In genomic region chr5:133992429-133993151, GRCh38 we compare ENCODE assay signal across 11 cellular contexts. TPM values are rescaled to one million over a fixed set of nuclear protein-coding genes. Genes with fewer than 3 reads are reported as not detected.
DNase-seq lines count a peak whose midpoint lies in the region; ATAC-seq and TF ChIP-seq lines count a peak whose summit lies in the region.
"Had no signal": no experiment of that assay in that cellular context is flagged by ENCODE, and none has a peak within 500 bp of the region (broad histone marks: within the 10 kb centered on the region; RNA-seq: fewer than 3 reads in every experiment).

No MANE protein-coding gene starts in this region.

- peaks cover 9% of the 10 kb centered on the region for H3K36me3 Mint-ChIP-seq in neural crest cell (ENCODE audit: low read depth)

- peak overlapping the region; percentile 95 for H3K4me2 ChIP-seq in BLaER1
- H3K4me2 ChIP-seq in GM23248 (ENCODE audit: unreplicated experiment): peak overlapping the region; percentile 50

- intact Hi-C loops in dorsolateral prefrontal cortex (cut with DNase I): no loop called here

- peaks cover 100% of the 10 kb centered on the region for H3K79me2 ChIP-seq in GM23248 (ENCODE audit: insufficient read depth)

- no peaks in the 10 kb centered on the region for H3K27me3 ChIP-seq in BLaER1
- H3K27me3 ChIP-seq in GM23248 (replicated peaks; ENCODE audit: insufficient read depth): no peaks in the 10 kb centered on the region
- no peaks in the 10 kb centered on the region for H3K27me3 ChIP-seq in dorsolateral prefrontal cortex

- H3K4me3 ChIP-seq in BLaER1 (peak overlapping the region; percentile 67), GM23248 (no peak overlapping the region), dorsolateral prefrontal cortex (peak overlapping the region in 1 of 59 donors; percentile 4)

- H3K36me3 ChIP-seq in BLaER1: peaks cover 45% of the 10 kb centered on the region
- peaks cover 39% of the 10 kb centered on the region for H3K36me3 ChIP-seq in GM23248 (ENCODE audit: low read depth)

- TF ChIP-seq CTCF in dorsolateral prefrontal cortex (IDR thresholded peaks at IDR 0.05 in 54 of 56, conservative IDR thresholded peaks at IDR 0.05 in 2 of 56; ENCODE audit: low read depth in 1 of 56, partially characterized antibody in 56 of 56) (no peak), neural crest cell (conservative IDR thresholded peaks at IDR 0.05) (no peak)

- H3K4me1 Mint-ChIP-seq in neural crest cell: peaks cover 44% of the 10 kb centered on the region

- no peak for DNase-seq in GM23248
- peak in 8 of 10 donors; percentile 44 to 70 (median 56) for DNase-seq in dorsolateral prefrontal cortex
- DNase-seq in neural crest cell (ENCODE audit: low read depth, low spot score): no peak
- DNase-seq in HK-2 (ENCODE audit: unreplicated experiment): no peak
- no peak for DNase-seq in NCI-H748 (lab: John Stamatoyannopoulos, UW; ENCODE audit: unreplicated experiment)
- DNase-seq: activated CD4-positive, alpha-beta memory T cell treated with anti-CD3 and anti-CD28 coated beads for 36 hours; NCI-H774 had no signal

- H3K9me3 Mint-ChIP-seq in neural crest cell: no peaks in the 10 kb centered on the region
- H3K9me3 Mint-ChIP-seq: activated CD4-positive, alpha-beta memory T cell treated with anti-CD3 and anti-CD28 coated beads for 36 hours; activated naive CD4-positive, alpha-beta T cell treated with anti-CD3 and anti-CD28 coated beads, Interleukin-2, amount 50 U/mL, for 24 hours had no signal

- no peaks in the 10 kb centered on the region for H3K27me3 Mint-ChIP-seq in neural crest cell (ENCODE audit: low read depth)
- H3K27me3 Mint-ChIP-seq: activated CD4-positive, alpha-beta memory T cell treated with anti-CD3 and anti-CD28 coated beads for 36 hours; activated naive CD4-positive, alpha-beta T cell treated with anti-CD3 and anti-CD28 coated beads, Interleukin-2, amount 50 U/mL, for 24 hours had no signal

- H4K20me1 ChIP-seq in BLaER1 (peaks cover 55% of the 10 kb centered on the region), GM23248 (ENCODE audit: insufficient read depth) (peaks cover 39% of the 10 kb centered on the region)

- H3K4me3 Mint-ChIP-seq in neural crest cell: no peak overlapping the region
- H3K4me3 Mint-ChIP-seq: activated CD4-positive, alpha-beta memory T cell treated with anti-CD3 and anti-CD28 coated beads for 36 hours; activated naive CD4-positive, alpha-beta T cell treated with anti-CD3 and anti-CD28 coated beads, Interleukin-2, amount 50 U/mL, for 24 hours had no signal

- H3K9ac ChIP-seq in BLaER1: peak overlapping the region; percentile 85
- no peak overlapping the region for H3K9ac ChIP-seq in GM23248

- H3K27ac ChIP-seq in BLaER1 (peak overlapping the region; percentile 89), GM23248 (peak overlapping the region; percentile 36; the same call in 1 of the 2 replicates), dorsolateral prefrontal cortex (peak overlapping the region in 47 of 59 donors; percentile 2 to 80 (median 47))

- peak overlapping the region; percentile 62 for H3K27ac Mint-ChIP-seq in neural crest cell (ENCODE audit: unreplicated experiment)
- H3K27ac Mint-ChIP-seq: activated CD4-positive, alpha-beta memory T cell treated with anti-CD3 and anti-CD28 coated beads for 36 hours; activated naive CD4-positive, alpha-beta T cell treated with anti-CD3 and anti-CD28 coated beads, Interleukin-2, amount 50 U/mL, for 24 hours had no signal

- no peak overlapping the region for H2AFZ ChIP-seq in GM23248

- ATAC-seq in GM21381 (IDR thresholded peaks at IDR 0.05; ENCODE audit: unreplicated experiment): no peak
- ATAC-seq in GM19397 (IDR thresholded peaks at IDR 0.05; ENCODE audit: unreplicated experiment): no peak

- in situ Hi-C loops in GM23248 (cut with MboI): no loop called here

- H3F3A ChIP-seq in GM23248 (ENCODE audit: insufficient read depth): peaks cover 23% of the 10 kb centered on the region; the same call in 1 of the 2 replicates

- WGBS in GM23248 (ENCODE audit: low coverage in 1 of 2, low lambda C conversion rate in 2 of 2, missing lambda C conversion rate in 2 of 2), 2 experiments: 87 to 92% methylated on average over 8 of the region's 8 CpGs

- no peaks in the 10 kb centered on the region for H3K9me2 ChIP-seq in GM23248 (ENCODE audit: insufficient read depth)

- peaks cover 91% of the 10 kb centered on the region for H3K4me1 ChIP-seq in BLaER1
- peaks cover 44% of the 10 kb centered on the region for H3K4me1 ChIP-seq in GM23248 (ENCODE audit: insufficient read depth)

- H3K9me3 ChIP-seq in BLaER1 (no peaks in the 10 kb centered on the region), GM23248 (ENCODE audit: low read depth) (no peaks in the 10 kb centered on the region)

RNA-seq across cellular contexts. Expression of gene VDAC1, which starts 12.2 kb away (rescaled TPM):
- total RNA-seq in GM23248 (2014; rRNA removed; shearing (Covaris generic)): 329 and 332 TPM in 2 replicates
- 318 and 337 TPM in 2 replicates for polyA plus RNA-seq in GM23248 (2016; fragmentation: Nextera tagmentation; extraction: Ambion mirVana)
- total RNA-seq in dorsolateral prefrontal cortex: 100 to 1,000 TPM; 104 to 278 (median 216) TPM
- total RNA-seq in neural crest cell: 218 and 234 TPM in 2 replicates

RNA-seq across cellular contexts. Expression of gene C5orf15, which starts 24.2 kb away (rescaled TPM):
- 126 and 128 TPM in 2 replicates for total RNA-seq in GM23248 (2014; rRNA removed; shearing (Covaris generic))
- polyA plus RNA-seq in GM23248 (2016; fragmentation: Nextera tagmentation; extraction: Ambion mirVana): 121 and 122 TPM in 2 replicates
- total RNA-seq in dorsolateral prefrontal cortex: 10 to 100 TPM in 119 of 120 experiments, 1 to 10 TPM in 1; 9.9 to 30.7 (median 18.7) TPM
- total RNA-seq in neural crest cell: 38.4 and 39.4 TPM in 2 replicates

Comparison
In these comparisons a context has a peak if more than half of its experiments do, and no peak if none do; other contexts are left out.
1. H3K27ac ChIP-seq: peak in every context shown above with its lines; median percentile 89 in BLaER1; 47 in dorsolateral prefrontal cortex; 36 in GM23248.
2. DNase-seq: peak in dorsolateral prefrontal cortex (8 of 10); none in GM23248 (single experiment), neural crest cell (single experiment), HK-2 (single experiment) and NCI-H748 (single experiment).